11 cellular contexts compared by ENCODE assay signal in the genomic region with DNA sequence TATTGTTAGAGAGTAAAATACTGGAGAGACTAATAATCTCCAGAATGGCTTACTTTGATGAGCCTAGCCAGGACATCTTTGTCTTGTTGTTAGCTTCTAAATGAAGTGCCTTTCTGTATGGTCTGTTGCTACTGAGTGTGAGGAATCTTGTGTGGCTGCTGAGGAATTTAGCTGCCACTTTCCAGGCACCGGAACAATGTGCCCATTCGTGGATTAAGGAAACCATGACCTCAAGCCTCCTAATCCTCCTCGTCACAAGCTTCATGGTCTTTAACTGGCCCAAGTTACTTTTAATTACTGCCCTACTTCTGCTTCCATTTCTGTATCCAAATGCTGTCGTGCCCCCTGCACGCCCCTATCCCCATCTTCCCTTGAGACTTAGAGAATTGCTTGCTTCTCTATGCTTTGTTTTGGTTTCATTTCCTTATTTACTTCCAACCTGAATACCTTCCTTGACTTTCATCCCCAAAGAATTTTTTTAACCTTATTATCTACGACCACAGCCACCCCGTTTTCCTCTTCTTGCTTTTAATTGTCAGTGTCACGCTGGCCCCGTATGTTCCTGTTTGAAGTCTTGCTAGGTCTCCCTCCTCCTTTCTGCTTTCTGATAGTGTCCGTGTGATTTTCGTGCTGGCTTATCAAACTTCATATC. TPM values are rescaled to one million over a fixed set of nuclear protein-coding genes. Genes with fewer than 3 reads are reported as not detected.
DNase-seq lines count a peak whose midpoint lies in the region; ATAC-seq, FAIRE-seq and TF ChIP-seq lines count a peak whose summit lies in the region.
"Had no signal": no experiment of that assay in that cellular context is flagged by ENCODE, and none has a peak within 500 bp of the region (broad histone marks: within the 10 kb centered on the region; RNA-seq: fewer than 3 reads in every experiment).

No MANE protein-coding gene starts in this region.

- no peak for TF ChIP-seq CTCF in D721Med (IDR thresholded peaks at IDR 0.05; ENCODE audit: insufficient read depth, missing control alignments)
- no peak for TF ChIP-seq CTCF in SK-N-SH (IDR thresholded peaks at IDR 0.05)
- no peak for TF ChIP-seq CTCF in retinal pigment epithelial cell (conservative IDR thresholded peaks at IDR 0.05; ENCODE audit: low read depth, low read length)
- no peak for TF ChIP-seq CTCF in GM10248 (IDR thresholded peaks at IDR 0.05; ENCODE audit: control extremely low read depth, extremely low read depth, low read depth, missing control alignments)

- H3K27ac ChIP-seq in SK-N-SH (ENCODE audit: low read depth in 2 of 2, low read length in 1 of 2) = no peak overlapping the region

- H4K20me1 ChIP-seq in SK-N-SH (ENCODE audit: insufficient read depth) = no peaks in the 10 kb centered on the region

- CTCF ChIA-PET in SK-N-SH (lab: Yijun Ruan, JAX) = interaction anchor here (0.7 kb wide), 1 partner anchor 26 kb away, joined by 3 read pairs; no protein-coding TSS in a partner anchor
- CTCF ChIA-PET in activated CD8-positive, alpha-beta T cell treated with anti-CD3 and anti-CD28 coated beads, Interleukin-2, amount 10 ng/mL, durations not matched to agents 7 days and 5 days (lab: Charles Lee) = no interaction called here
- CTCF ChIA-PET in GM10248 (lab: Yijun Ruan, JAX) = interaction anchor here (1.2 kb wide), 1 partner anchor 12 kb away, joined by 3 read pairs; no protein-coding TSS in a partner anchor

- WGBS in SK-N-SH (ENCODE audit: low lambda C conversion rate) = 13% methylated on average over 11 of the region's 11 CpGs

- peak overlapping the region; percentile 38 to 49; a peak in 3 of 4 replicates for H3K4me3 ChIP-seq in SK-N-SH (ENCODE audit: low read depth in 2 of 2, low read length in 1 of 2)
- H3K4me3 ChIP-seq in retinal pigment epithelial cell (ENCODE audit: low read length) = peak overlapping the region; percentile 42

- no peaks in the 10 kb centered on the region for H3K9me3 ChIP-seq in SK-N-SH

- H3K9me3 Mint-ChIP-seq in effector memory CD8-positive, alpha-beta T cell = peaks cover 0 to 5% of the 10 kb centered on the region in 2 donors
- H3K9me3 Mint-ChIP-seq in activated CD8-positive, alpha-beta T cell treated with anti-CD3 and anti-CD28 coated beads, Interleukin-2, amount 10 ng/mL, durations not matched to agents 7 days and 5 days (ENCODE audit: insufficient read depth) = no peaks in the 10 kb centered on the region

- H3F3A ChIP-seq in SK-N-SH (replicated peaks; ENCODE audit: insufficient read depth) = no peaks in the 10 kb centered on the region

- peaks cover 0 to 8% of the 10 kb centered on the region in 2 donors for H3K27me3 Mint-ChIP-seq in effector memory CD8-positive, alpha-beta T cell
- peaks cover 6% of the 10 kb centered on the region for H3K27me3 Mint-ChIP-seq in activated CD8-positive, alpha-beta T cell treated with anti-CD3 and anti-CD28 coated beads, Interleukin-2, amount 10 ng/mL, durations not matched to agents 7 days and 5 days (ENCODE audit: low read depth)

- DNase-seq in D721Med (ENCODE audit: insufficient read length, low spot score) (no peak), SK-N-SH (no peak), glomerular visceral epithelial cell (ENCODE audit: extremely low spot score) (peak; percentile 59), retinal pigment epithelial cell (ENCODE audit: low read depth) (peak; percentile 95), NCI-H524 (lab: John Stamatoyannopoulos, UW) (no peak), GM10248 (ENCODE audit: extremely low spot score) (no peak)
- DNase-seq in effector memory CD8-positive, alpha-beta T cell = no peak
- no peak for DNase-seq in activated CD8-positive, alpha-beta T cell treated with anti-CD3 and anti-CD28 coated beads, Interleukin-2, amount 10 ng/mL, durations not matched to agents 7 days and 5 days
- DNase-seq: caudate nucleus, DND-41, Kasumi-1 had no signal

- no peak overlapping the region for H2AFZ ChIP-seq in SK-N-SH (ENCODE audit: low read depth)

- no peaks in the 10 kb centered on the region for H3K36me3 Mint-ChIP-seq in effector memory CD8-positive, alpha-beta T cell (ENCODE audit: insufficient read depth)
- H3K36me3 Mint-ChIP-seq in activated CD8-positive, alpha-beta T cell treated with anti-CD3 and anti-CD28 coated beads, Interleukin-2, amount 10 ng/mL, durations not matched to agents 7 days and 5 days (ENCODE audit: low read depth) = no peaks in the 10 kb centered on the region

- no peaks in the 10 kb centered on the region for H3K79me2 ChIP-seq in SK-N-SH (ENCODE audit: insufficient read depth)

- H3K9me2 ChIP-seq in SK-N-SH = no peaks in the 10 kb centered on the region

- no peak overlapping the region for H3K27ac Mint-ChIP-seq in effector memory CD8-positive, alpha-beta T cell
- H3K27ac Mint-ChIP-seq in activated CD8-positive, alpha-beta T cell treated with anti-CD3 and anti-CD28 coated beads, Interleukin-2, amount 10 ng/mL, durations not matched to agents 7 days and 5 days = no peak overlapping the region

- POLR2A ChIA-PET in SK-N-SH (lab: Yijun Ruan, JAX) = no interaction called here
- POLR2A ChIA-PET in activated CD8-positive, alpha-beta T cell treated with anti-CD3 and anti-CD28 coated beads, Interleukin-2, amount 10 ng/mL, durations not matched to agents 7 days and 5 days (lab: Charles Lee) = no interaction called here
- POLR2A ChIA-PET in GM10248 (lab: Yijun Ruan, JAX) = no interaction called here

- H3K4me1 ChIP-seq in SK-N-SH (ENCODE audit: control insufficient read depth in 1 of 2, insufficient read depth in 2 of 2, low read depth in 1 of 2, low read length in 1 of 2) = no peaks in the 10 kb centered on the region

- peaks cover 0 to 1% of the 10 kb centered on the region in 2 donors for H3K4me1 Mint-ChIP-seq in effector memory CD8-positive, alpha-beta T cell (ENCODE audit: low read depth in 2 of 2)
- H3K4me1 Mint-ChIP-seq in activated CD8-positive, alpha-beta T cell treated with anti-CD3 and anti-CD28 coated beads, Interleukin-2, amount 10 ng/mL, durations not matched to agents 7 days and 5 days (ENCODE audit: low read depth) = no peaks in the 10 kb centered on the region

- no peak for ATAC-seq in effector memory CD8-positive, alpha-beta T cell (replicated peaks)
- no peak for ATAC-seq in activated CD8-positive, alpha-beta T cell treated with anti-CD3 and anti-CD28 coated beads, Interleukin-2, amount 10 ng/mL, durations not matched to agents 7 days and 5 days

- no peaks in the 10 kb centered on the region for H3K36me3 ChIP-seq in SK-N-SH (replicated peaks in 1 of 2; ENCODE audit: control insufficient read depth in 1 of 2, insufficient read depth in 2 of 2, low read length in 1 of 2)

- no peak for TF ChIP-seq EP300 in SK-N-SH (IDR thresholded peaks at IDR 0.05; ENCODE audit: borderline replicate concordance in 1 of 2, low read depth in 1 of 2, low read length in 1 of 2)

- peak overlapping the region; percentile 65 for H3K4me2 ChIP-seq in SK-N-SH

- no peaks in the 10 kb centered on the region for H3K27me3 ChIP-seq in SK-N-SH (ENCODE audit: insufficient read depth)

- FAIRE-seq in D721Med (lab: Jason Lieb, UNC) = peak; percentile 44

- H3K9ac ChIP-seq in SK-N-SH = no peak overlapping the region

- no peak for TF ChIP-seq RAD21 in SK-N-SH (IDR thresholded peaks at IDR 0.05; ENCODE audit: low read length)

- no peak overlapping the region for H3K4me3 Mint-ChIP-seq in effector memory CD8-positive, alpha-beta T cell
- H3K4me3 Mint-ChIP-seq in activated CD8-positive, alpha-beta T cell treated with anti-CD3 and anti-CD28 coated beads, Interleukin-2, amount 10 ng/mL, durations not matched to agents 7 days and 5 days = no peak overlapping the region

TF ChIP-seq in SK-N-SH, 30 proteins besides CTCF, POLR2A, EP300 and RAD21:
- TF ChIP-seq RFX5 (IDR thresholded peaks at IDR 0.05; ENCODE audit: low read length) = no peak

RNA-seq across cellular contexts. Expression of a gene that starts 40.0 kb away (rescaled TPM):
- 0.28 and 0.32 TPM in 2 replicates for polyA plus RNA-seq in SK-N-SH (2012; rRNA removed)
- polyA plus RNA-seq in SK-N-SH (2012; cell fraction: cytosol; rRNA removed) = 0.24 and 0.32 TPM in 2 replicates
- polyA plus RNA-seq in SK-N-SH (2012; cell fraction: nucleus; rRNA removed) = 0.97 and 2.0 TPM in 2 replicates
- under 1 TPM in 1 of 2 experiments, not detected in 1; 0.52 TPM for total RNA-seq in activated CD8-positive, alpha-beta T cell treated with anti-CD3 and anti-CD28 coated beads, Interleukin-2, amount 10 ng/mL, durations not matched to agents 7 days and 5 days

Comparison
In these comparisons a context has a peak if more than half of its experiments do, and no peak if none do; other contexts are left out.
1. DNase-seq: peak in glomerular visceral epithelial cell (single experiment) and retinal pigment epithelial cell (single experiment); none in D721Med (single experiment), SK-N-SH (single experiment), NCI-H524 (0 of 2), effector memory CD8-positive, alpha-beta T cell (0 of 3), activated CD8-positive, alpha-beta T cell treated with anti-CD3 and anti-CD28 coated beads, Interleukin-2, amount 10 ng/mL, durations not matched to agents 7 days and 5 days (single experiment) and GM10248 (single experiment).